ENCODE assay signal across 8 cellular contexts in genomic region chr6:37239950-37240713, GRCh38. TPM values are rescaled to one million over a fixed set of nuclear protein-coding genes. Genes with fewer than 3 reads are reported as not detected.
A peak's percentile ranks its signal among the peaks of the same experiment; 100 is the strongest.
DNase-seq lines count a peak whose midpoint lies in the region; ATAC-seq lines count a peak whose summit lies in the region.

No MANE protein-coding gene starts in this region.

- H3K9ac ChIP-seq in mucosa of rectum (ENCODE audit: low read depth in 1 of 2, low read length in 2 of 2): no peak overlapping the region

- H3K27ac ChIP-seq in mucosa of rectum (ENCODE audit: low read depth in 2 of 2, low read length in 2 of 2): peak overlapping the region; percentile 67 to 77

- peak; percentile 64 for ATAC-seq in GM21825 (IDR thresholded peaks at IDR 0.05; ENCODE audit: unreplicated experiment)
- no peak for ATAC-seq in GM21737 (IDR thresholded peaks at IDR 0.05; ENCODE audit: unreplicated experiment)

- H3K9me3 ChIP-seq in mucosa of rectum (ENCODE audit: control insufficient read depth in 2 of 2, low read length in 2 of 2): no peaks in the 10 kb centered on the region

- H3K4me1 ChIP-seq in mucosa of rectum (ENCODE audit: control insufficient read depth in 2 of 2, insufficient read depth in 2 of 2, low read length in 2 of 2): peaks cover 16 to 25% of the 10 kb centered on the region in 2 donors

- peak; percentile 97 for DNase-seq in CD1c-positive myeloid dendritic cell (ENCODE audit: extremely low spot score)
- peak; percentile 99 for DNase-seq in NCI-H226
- DNase-seq in activated CD4-positive, alpha-beta T cell treated with anti-CD3 and anti-CD28 coated beads, Interleukin-2, amount 50 U/mL, for 24 hours (ENCODE audit: low read depth in 1 of 2, low spot score in 1 of 2): peak; percentile 49 to 82
- DNase-seq in dermis microvascular lymphatic vessel endothelial cell (ENCODE audit: low read depth in 2 of 2): peak; percentile 65 to 98
- DNase-seq in stimulated activated CD8-positive, alpha-beta memory T cell treated with anti-CD3 and anti-CD28 coated beads, Interleukin-4, amount 100 ng/mL, for 4 hours (ENCODE audit: low read depth in 2 of 2, low spot score in 1 of 2): peak; percentile 38 to 59

- H3K4me3 ChIP-seq in mucosa of rectum (ENCODE audit: low read length in 2 of 2): no peak overlapping the region

- no peaks in the 10 kb centered on the region for H3K27me3 ChIP-seq in mucosa of rectum (ENCODE audit: control insufficient read depth in 2 of 2, insufficient read depth in 2 of 2, low read length in 2 of 2)

- H3K36me3 ChIP-seq in mucosa of rectum (ENCODE audit: control insufficient read depth in 2 of 2, insufficient read depth in 2 of 2, low read length in 2 of 2): no peaks in the 10 kb centered on the region

RNA-seq across cellular contexts. Expression of gene TBC1D22B, which starts 17.4 kb away (rescaled TPM):
- total RNA-seq in dermis microvascular lymphatic vessel endothelial cell: 7.6 and 10.5 TPM in 2 replicates

RNA-seq across cellular contexts. Expression of gene TMEM217, which starts 17.8 kb away (rescaled TPM):
- 8.6 and 11.3 TPM in 2 replicates for total RNA-seq in dermis microvascular lymphatic vessel endothelial cell

Comparison
In these comparisons a context has a peak if more than half of its experiments do, and no peak if none do; other contexts are left out.
1. DNase-seq: peak in every context shown above with its lines; median percentile 99 in NCI-H226; 97 in CD1c-positive myeloid dendritic cell; 82 in dermis microvascular lymphatic vessel endothelial cell; 66 in activated CD4-positive, alpha-beta T cell treated with anti-CD3 and anti-CD28 coated beads, Interleukin-2, amount 50 U/mL, for 24 hours; 48 in stimulated activated CD8-positive, alpha-beta memory T cell treated with anti-CD3 and anti-CD28 coated beads, Interleukin-4, amount 100 ng/mL, for 4 hours.